12 cellular contexts compared by ENCODE assay signal in genomic region chr1:52237430-52237829, GRCh38.
A peak's percentile ranks its signal among the peaks of the same experiment; 100 is the strongest.
DNase-seq lines count a peak whose midpoint lies in the region; ATAC-seq, FAIRE-seq and TF ChIP-seq lines count a peak whose summit lies in the region.
"Had no signal": no experiment of that assay in that cellular context is flagged by ENCODE, and none has a peak within 500 bp of the region (broad histone marks: within the 10 kb centered on the region; RNA-seq: fewer than 3 reads in every experiment).

No MANE protein-coding gene starts in this region.

- no peak for FAIRE-seq in K562 (lab: Jason Lieb, UNC)

- CTCF ChIA-PET in K562 (lab: Yijun Ruan, JAX; ENCODE audit: low intra/inter-chr PET ratio) = no interaction called here
- CTCF ChIA-PET in activated CD8-positive, alpha-beta T cell treated with anti-CD3 and anti-CD28 coated beads, Interleukin-2, amount 10 ng/mL, durations not matched to agents 7 days and 5 days (lab: Charles Lee) = no interaction called here

- no peaks in the 10 kb centered on the region for H3K9me3 Mint-ChIP-seq in activated CD8-positive, alpha-beta T cell treated with anti-CD3 and anti-CD28 coated beads, Interleukin-2, amount 10 ng/mL, durations not matched to agents 7 days and 5 days (ENCODE audit: insufficient read depth)

- peaks cover 0 to 23% of the 10 kb centered on the region in 2 experiments; a peak in 2 of 5 replicates for H3K4me1 ChIP-seq in K562 (replicated peaks in 1 of 2; ENCODE audit: control insufficient read depth in 2 of 2, insufficient read depth in 2 of 2, low read length in 2 of 2)

- no peak for TF ChIP-seq POLR2A in K562 (conservative IDR thresholded peaks at IDR 0.05)

- no peaks in the 10 kb centered on the region for H3K36me3 ChIP-seq in K562 (ENCODE audit: control insufficient read depth, insufficient read depth, low read length)

- H3K4me3 ChIP-seq in GM12865 (ENCODE audit: low read depth, low read length) (no peak overlapping the region), K562 (no peak overlapping the region)
- H3K4me3 ChIP-seq: tibial nerve had no signal

- no peak overlapping the region for H3K9ac ChIP-seq in K562 (ENCODE audit: insufficient read depth in 1 of 2, low read depth in 2 of 2, low read length in 2 of 2)

- in situ Hi-C loops in K562 (cut with MboI) = no loop called here

- no peaks in the 10 kb centered on the region for H3K9me1 ChIP-seq in K562 (ENCODE audit: control insufficient read depth, insufficient read depth, low read length)

- no peak overlapping the region for H2AFZ ChIP-seq in K562 (ENCODE audit: low read depth, low read length)

- H3K4me3 Mint-ChIP-seq in activated CD8-positive, alpha-beta T cell treated with anti-CD3 and anti-CD28 coated beads, Interleukin-2, amount 10 ng/mL, durations not matched to agents 7 days and 5 days = no peak overlapping the region

- H3K27ac Mint-ChIP-seq in activated CD8-positive, alpha-beta T cell treated with anti-CD3 and anti-CD28 coated beads, Interleukin-2, amount 10 ng/mL, durations not matched to agents 7 days and 5 days = no peak overlapping the region

- DNase-seq in GM12865 (ENCODE audit: low read depth) = peak; percentile 3
- DNase-seq in NOMO-1 treated with DMSO at 0.1 percent for 48 hours (lab: John Stamatoyannopoulos, UW; ENCODE audit: unreplicated experiment) = peak; percentile 63
- peak in 2 of 4 experiments; percentile 19 to 23 for DNase-seq in K562 (ENCODE audit: extremely low read depth in 1 of 4, low spot score in 3 of 4)
- DNase-seq in myocyte (ENCODE audit: low read depth) = peak; percentile 89
- no peak for DNase-seq in COR-L47 (lab: John Stamatoyannopoulos, UW)
- DNase-seq in activated effector memory CD4-positive, alpha-beta T cell treated with Interleukin-2 at 50 U/mL for 16 hours = no peak
- no peak for DNase-seq in activated naive CD4-positive, alpha-beta T cell treated with Interleukin-2 at 50 U/mL for 16 hours
- DNase-seq in activated CD8-positive, alpha-beta T cell treated with anti-CD3 and anti-CD28 coated beads, Interleukin-2, amount 10 ng/mL, durations not matched to agents 7 days and 5 days = no peak
- DNase-seq: cortex of kidney, retina, SHP77 had no signal

- H3K36me3 Mint-ChIP-seq in activated CD8-positive, alpha-beta T cell treated with anti-CD3 and anti-CD28 coated beads, Interleukin-2, amount 10 ng/mL, durations not matched to agents 7 days and 5 days (ENCODE audit: low read depth) = no peaks in the 10 kb centered on the region

- ATAC-seq in K562 = peak; percentile 72
- no peak for ATAC-seq in activated CD8-positive, alpha-beta T cell treated with anti-CD3 and anti-CD28 coated beads, Interleukin-2, amount 10 ng/mL, durations not matched to agents 7 days and 5 days

- WGBS in K562 (ENCODE audit: insufficient coverage, low coverage, missing lambda C conversion rate) = 28% methylated on average over 1 of the region's 1 CpG

- no TSS peak for BruUV-seq in K562 (replicated peaks; lab: Mats Ljungman, UMichigan)

- H3K4me1 Mint-ChIP-seq in activated CD8-positive, alpha-beta T cell treated with anti-CD3 and anti-CD28 coated beads, Interleukin-2, amount 10 ng/mL, durations not matched to agents 7 days and 5 days (ENCODE audit: low read depth) = peaks cover 1% of the 10 kb centered on the region

- no peak for TF ChIP-seq EP300 in K562 (IDR thresholded peaks at IDR 0.05; ENCODE audit: low read length)

- intact Hi-C loops in K562 (cut with micrococcal nuclease) = no loop called here

- POLR2A ChIA-PET in K562 (lab: Yijun Ruan, JAX) = interaction anchor here (0.5 to 1.3 kb wide), 3 partner anchors 10 to 128 kb away, joined by 3 to 4 read pairs (median 3); partner anchors contain the start of gene CC2D1B
- POLR2A ChIA-PET in activated CD8-positive, alpha-beta T cell treated with anti-CD3 and anti-CD28 coated beads, Interleukin-2, amount 10 ng/mL, durations not matched to agents 7 days and 5 days (lab: Charles Lee) = no interaction called here

- TF ChIP-seq RAD21 in K562 (CRISPR knock-in tag; conservative IDR thresholded peaks at IDR 0.05 in 1 of 2, IDR thresholded peaks at IDR 0.05 in 1 of 2) = no peak

- H3K9me3 ChIP-seq in K562 (replicated peaks; ENCODE audit: control insufficient read depth, insufficient read depth, low read depth, low read length) = no peaks in the 10 kb centered on the region
- H3K9me3 ChIP-seq: tibial nerve had no signal

- H3K27me3 Mint-ChIP-seq in activated CD8-positive, alpha-beta T cell treated with anti-CD3 and anti-CD28 coated beads, Interleukin-2, amount 10 ng/mL, durations not matched to agents 7 days and 5 days (ENCODE audit: low read depth) = no peaks in the 10 kb centered on the region

- no peaks in the 10 kb centered on the region for H4K20me1 ChIP-seq in K562 (replicated peaks; ENCODE audit: control insufficient read depth, insufficient read depth, low read length)

- no peak overlapping the region for H3K4me2 ChIP-seq in K562 (ENCODE audit: insufficient read depth, low read length)

- H3K27me3 ChIP-seq in K562 (ENCODE audit: control insufficient read depth in 2 of 2, insufficient read depth in 2 of 2, low read length in 2 of 2) = no peaks in the 10 kb centered on the region
- H3K27me3 ChIP-seq: tibial nerve had no signal

- H3K27ac ChIP-seq in K562 (ENCODE audit: extremely low read depth, low read depth, low read length) = no peak overlapping the region
- H3K27ac ChIP-seq: tibial nerve had no signal

- TF ChIP-seq CTCF in GM12865 (IDR thresholded peaks at IDR 0.05; ENCODE audit: insufficient read depth, low read depth, low read length, missing control alignments) (no peak), K562 (IDR thresholded peaks at IDR 0.05 in 2 of 3, conservative IDR thresholded peaks at IDR 0.05 in 1 of 3; ENCODE audit: insufficient read depth in 2 of 3, low read depth in 1 of 3, low read length in 3 of 3) (no peak)

- H3K79me2 ChIP-seq in K562 (ENCODE audit: control insufficient read depth, insufficient read depth, low read length) = no peaks in the 10 kb centered on the region

TF ChIP-seq in K562, 482 proteins besides CTCF, POLR2A, EP300 and RAD21 (continues in another document):
- TF ChIP-seq FOSL1 (tag; conservative IDR thresholded peaks at IDR 0.05) (peak; percentile 62), EWSR1 (IDR thresholded peaks at IDR 0.05; ENCODE audit: borderline replicate concordance, low read depth, partially characterized antibody) (no peak), EHMT2 (IDR thresholded peaks at IDR 0.05) (no peak), PKNOX1 (IDR thresholded peaks at IDR 0.05) (peak; percentile 28; the same call in 1 of the 2 replicates), FOS (IDR thresholded peaks at IDR 0.05; ENCODE audit: extremely low read depth, insufficient read length) (no peak), NFE2 (IDR thresholded peaks at IDR 0.05; ENCODE audit: low read depth) (peak; percentile 69; the same call in 1 of the 2 replicates), C11orf30 (IDR thresholded peaks at IDR 0.05; ENCODE audit: low read depth) (no peak), JUND (IDR thresholded peaks at IDR 0.05; ENCODE audit: borderline replicate concordance, low read depth, low read length) (peak; percentile 38; the same call in 1 of the 2 replicates), JUND (tag; IDR thresholded peaks at IDR 0.05; ENCODE audit: borderline replicate concordance, low read depth, low read length) (no peak), SNAPC5 (CRISPR knock-in tag; IDR thresholded peaks at IDR 0.05) (no peak), SMARCE1 (IDR thresholded peaks at IDR 0.05) (peak; percentile 34; the same call in 1 of the 2 replicates), HOMEZ (CRISPR knock-in tag; IDR thresholded peaks at IDR 0.05) (no peak), TFE3 (CRISPR knock-in tag; IDR thresholded peaks at IDR 0.05) (no peak), ZNF644 (tag; IDR thresholded peaks at IDR 0.05; ENCODE audit: low read depth) (no peak), DPF2 (IDR thresholded peaks at IDR 0.05) (0 out of 2 replicates have a peak, but pooled peaks have one; percentile 15), JUN (IDR thresholded peaks at IDR 0.05; ENCODE audit: borderline replicate concordance, low read depth, low read length) (0 out of 2 replicates have a peak, but pooled peaks have one; percentile 11), JUN (CRISPR knock-in tag; IDR thresholded peaks at IDR 0.05; ENCODE audit: borderline replicate concordance) (no peak)

Comparison
In these comparisons a context has a peak if more than half of its experiments do, and no peak if none do; other contexts are left out.
1. DNase-seq: peak in GM12865 (single experiment), NOMO-1 treated with DMSO at 0.1 percent for 48 hours (single experiment) and myocyte (single experiment); none in COR-L47 (single experiment), activated effector memory CD4-positive, alpha-beta T cell treated with Interleukin-2 at 50 U/mL for 16 hours (single experiment), activated naive CD4-positive, alpha-beta T cell treated with Interleukin-2 at 50 U/mL for 16 hours (single experiment) and activated CD8-positive, alpha-beta T cell treated with anti-CD3 and anti-CD28 coated beads, Interleukin-2, amount 10 ng/mL, durations not matched to agents 7 days and 5 days (single experiment).